In genomic region chr19:58182989-58183821, GRCh38 we compare ENCODE assay signal across 8 cellular contexts. TPM values are rescaled to one million over a fixed set of nuclear protein-coding genes. Genes with fewer than 3 reads are reported as not detected.
A peak's percentile ranks its signal among the peaks of the same experiment; 100 is the strongest.
DNase-seq lines count a peak whose midpoint lies in the region; ATAC-seq, FAIRE-seq and TF ChIP-seq lines count a peak whose summit lies in the region.

Gene ZNF274, plus strand, starts transcription at chr19:58183061. Its CDS starts 905 bp downstream, at chr19:58183966.

- peak; percentile 89 for ATAC-seq in HG02763 (IDR thresholded peaks at IDR 0.05; ENCODE audit: unreplicated experiment)

- DNase-seq in GM13976 (ENCODE audit: low spot score) (peak; percentile 97), NCI-H146 treated with DMSO at 0.1 percent for 48 hours (lab: John Stamatoyannopoulos, UW; ENCODE audit: unreplicated experiment) (peak; percentile 85), T-helper 2 cell (peak; percentile 85 to 96 (median 89)), right atrium auricular region (ENCODE audit: low spot score) (peak; percentile 92), pulmonary artery endothelial cell (ENCODE audit: low read depth, low spot score) (peak; percentile 74), urothelium cell line (ENCODE audit: low spot score) (peak; percentile 96)

- H3K36me3 ChIP-seq in right atrium auricular region: peaks cover 46% of the 10 kb centered on the region

- FAIRE-seq in urothelium cell line (lab: Jason Lieb, UNC): peak; percentile 79

- no peaks in the 10 kb centered on the region for H3K27me3 ChIP-seq in right atrium auricular region

- H3K9me3 ChIP-seq in right atrium auricular region: peaks cover 75 to 92% of the 10 kb centered on the region in 2 donors

- peak within 1 kb of the TSS; percentile 99 for H3K27ac ChIP-seq in angular gyrus (ENCODE audit: low read depth, low read length)
- H3K27ac ChIP-seq in right atrium auricular region: peak within 1 kb of the TSS; percentile 94 to 99

- peaks cover 0 to 6% of the 10 kb centered on the region in 2 donors for H3K4me1 ChIP-seq in right atrium auricular region

- TF ChIP-seq CTCF in GM13976 (IDR thresholded peaks at IDR 0.05; ENCODE audit: borderline replicate concordance, control extremely low read depth, extremely low read depth, insufficient read depth, missing control alignments): no peak
- no peak for TF ChIP-seq CTCF in right atrium auricular region (IDR thresholded peaks at IDR 0.05)

- peak within 1 kb of the TSS; percentile 67 to 89 for H3K4me3 ChIP-seq in right atrium auricular region

- in situ Hi-C loops in GM13976 (cut with MboI; ENCODE audit: low sequenced_read_pairs, unreplicated experiment): no loop called here

RNA-seq across cellular contexts. Expression of gene ZNF274, which starts in this region (rescaled TPM):
- total RNA-seq in right atrium auricular region (10 to 100 TPM; 17.7 to 25.8 TPM), pulmonary artery endothelial cell (19.7 and 28.6 TPM in 2 replicates)

Comparison
In these comparisons a context has a peak if more than half of its experiments do, and no peak if none do; other contexts are left out.
1. Peak in every context shown above with its lines: DNase-seq, ATAC-seq, H3K4me3 ChIP-seq and H3K27ac ChIP-seq.